Comparison of ENCODE assay signal across 14 cellular contexts in genomic region chr6:1867197-1867596, GRCh38.
DNase-seq lines count a peak whose midpoint lies in the region; FAIRE-seq and TF ChIP-seq lines count a peak whose summit lies in the region.
"Had no signal": no experiment of that assay in that cellular context is flagged by ENCODE, and none has a peak within 500 bp of the region (broad histone marks: within the 10 kb centered on the region; RNA-seq: fewer than 3 reads in every experiment).

No MANE protein-coding gene starts in this region.

- H3K4me1 Mint-ChIP-seq in H9: peaks cover 51 to 54% of the 10 kb centered on the region in 2 experiments
- H3K4me1 Mint-ChIP-seq: CD8-positive, alpha-beta memory T cell had no signal

- H3K4me1 ChIP-seq in HEK293 (ENCODE audit: control insufficient read depth, insufficient read depth, low read length) (peaks cover 38% of the 10 kb centered on the region), OCI-LY1 (ENCODE audit: insufficient read depth, low read length, severe bottlenecking) (peaks cover 100% of the 10 kb centered on the region), H9 (ENCODE audit: insufficient read depth, low read length) (peaks cover 13% of the 10 kb centered on the region), BE2C (peaks cover 20% of the 10 kb centered on the region)
- H3K4me1 ChIP-seq: A549 had no signal

- no peak overlapping the region for H2BK15ac ChIP-seq in H9 (ENCODE audit: low read depth, low read length)

- H3K27ac Mint-ChIP-seq in H9: no peak overlapping the region
- H3K27ac Mint-ChIP-seq: CD8-positive, alpha-beta memory T cell; GM23338 had no signal

- H3K4me2 ChIP-seq in OCI-LY1 (ENCODE audit: low read length) (peak overlapping the region; percentile 69; the same call in 1 of the 2 replicates), H9 (ENCODE audit: insufficient read depth, insufficient read length, low read length) (no peak overlapping the region)
- H3K4me2 ChIP-seq: A549, BLaER1, GM23338 had no signal

- DNase-seq in frontal cortex (ENCODE audit: low spot score in 2 of 2): no peak
- no peak for DNase-seq in NCI-H2171 treated with DMSO at 0.1 percent for 48 hours (lab: John Stamatoyannopoulos, UW)
- DNase-seq in H9: no peak
- DNase-seq in BE2C: no peak
- DNase-seq: Caco-2; CD8-positive, alpha-beta memory T cell; H7 had no signal

- H3K4ac ChIP-seq in H9 (ENCODE audit: low read depth, low read length): no peak overlapping the region

- H3K4me3 ChIP-seq in HEK293 (ENCODE audit: low read depth, low read length): no peak overlapping the region
- H3K4me3 ChIP-seq in OCI-LY1 (ENCODE audit: low read depth, low read length, poor library complexity, severe bottlenecking): no peak overlapping the region
- no peak overlapping the region for H3K4me3 ChIP-seq in BE2C (ENCODE audit: low read depth, low read length)
- H3K4me3 ChIP-seq: A549, BLaER1, GM23338 had no signal

- POLR2A ChIA-PET in HEK293 (lab: Yijun Ruan, JAX): no interaction called here

- no peak overlapping the region for H3K23ac ChIP-seq in H9 (ENCODE audit: insufficient read length, low read depth, low read length)

- H3T11ph ChIP-seq in H9 (ENCODE audit: low read length): no peak overlapping the region

- no peak overlapping the region for H2BK12ac ChIP-seq in H9 (ENCODE audit: insufficient read length, low read depth, low read length)

- H3K56ac ChIP-seq in H9 (ENCODE audit: insufficient read length, low read depth, low read length): no peak overlapping the region

- no peak overlapping the region for H3K4me3 Mint-ChIP-seq in H9
- H3K4me3 Mint-ChIP-seq: CD8-positive, alpha-beta memory T cell; GM23338 had no signal

- H3K79me2 ChIP-seq in OCI-LY1 (ENCODE audit: insufficient read depth, low read length): no peaks in the 10 kb centered on the region
- no peaks in the 10 kb centered on the region for H3K79me2 ChIP-seq in H9 (ENCODE audit: insufficient read depth, low read length)

- H3K36me3 ChIP-seq in HEK293 (ENCODE audit: control insufficient read depth in 2 of 2, insufficient read depth in 1 of 2, low read length in 2 of 2): no peaks in the 10 kb centered on the region
- no peaks in the 10 kb centered on the region for H3K36me3 ChIP-seq in OCI-LY1 (ENCODE audit: insufficient read depth, low read length)
- H3K36me3 ChIP-seq in BE2C: no peaks in the 10 kb centered on the region
- H3K36me3 ChIP-seq: BLaER1 had no signal

- H2AK5ac ChIP-seq in H9 (ENCODE audit: insufficient read length, low read length): no peak overlapping the region

- H3K27ac ChIP-seq in HEK293 (ENCODE audit: extremely low read depth, low read depth, low read length) (no peak overlapping the region), OCI-LY1 (ENCODE audit: low read depth, low read length, poor library complexity, severe bottlenecking) (peak overlapping the region; percentile 99), H9 (ENCODE audit: insufficient read length, low read depth, low read length) (no peak overlapping the region)
- H3K27ac ChIP-seq: A549, BLaER1, HL-60 had no signal

- no peak overlapping the region for H4K91ac ChIP-seq in H9 (ENCODE audit: insufficient read length, low read depth, low read length)

- no peaks in the 10 kb centered on the region for H3K9me2 ChIP-seq in OCI-LY1 (ENCODE audit: low read depth, low read length)

- H3K27me3 Mint-ChIP-seq in H9 (ENCODE audit: low read depth): no peaks in the 10 kb centered on the region
- H3K27me3 Mint-ChIP-seq: CD8-positive, alpha-beta memory T cell had no signal

- H2BK5ac ChIP-seq in H9 (ENCODE audit: insufficient read length, low read length): no peak overlapping the region

- H3K23me2 ChIP-seq in H9 (ENCODE audit: insufficient read length, low read depth, low read length, poor library complexity, severe bottlenecking): no peaks in the 10 kb centered on the region

- TF ChIP-seq CTCF in HEK293 (tag by site-specific recombination; IDR thresholded peaks at IDR 0.05) (no peak), OCI-LY1 (IDR thresholded peaks at IDR 0.05; ENCODE audit: low read length) (no peak), H9 (conservative IDR thresholded peaks at IDR 0.05) (no peak), BE2C (IDR thresholded peaks at IDR 0.05; ENCODE audit: low read depth, low read length) (no peak)

- no peak overlapping the region for H2BK120ac ChIP-seq in H9 (ENCODE audit: low read depth, low read length, poor library complexity, severe bottlenecking)

- H3K9me3 Mint-ChIP-seq in H9: no peaks in the 10 kb centered on the region
- H3K9me3 Mint-ChIP-seq: CD8-positive, alpha-beta memory T cell; GM23338 had no signal

- H3K79me1 ChIP-seq in H9 (ENCODE audit: insufficient read depth, low read depth, low read length, poor library complexity, severe bottlenecking): no peaks in the 10 kb centered on the region

- FAIRE-seq in A204.1 (lab: Jason Lieb, UNC) (peak; percentile 80), frontal cortex (lab: Jason Lieb, UNC) (peak; percentile 50)
- FAIRE-seq: A549 had no signal

- H3K18ac ChIP-seq in H9 (ENCODE audit: insufficient read length, low read depth, low read length): no peak overlapping the region

- CTCF ChIA-PET in HEK293 (lab: Yijun Ruan, JAX): interaction anchor here (0.9 kb wide), 1 partner anchor 26 kb away, joined by 3 read pairs; no protein-coding TSS in a partner anchor

- no peaks in the 10 kb centered on the region for H3K27me3 ChIP-seq in OCI-LY1 (ENCODE audit: insufficient read depth, low read length)
- H3K27me3 ChIP-seq in H9 (ENCODE audit: insufficient read depth, low read length): no peaks in the 10 kb centered on the region
- H3K27me3 ChIP-seq in BE2C: no peaks in the 10 kb centered on the region
- H3K27me3 ChIP-seq: BLaER1 had no signal

- H3K36me3 Mint-ChIP-seq in H9 (ENCODE audit: insufficient read depth in 1 of 3, low read depth in 3 of 3): no peaks in the 10 kb centered on the region

- H2BK20ac ChIP-seq in H9 (ENCODE audit: low read depth, low read length, poor library complexity, severe bottlenecking): no peak overlapping the region

- no peak overlapping the region for H3K14ac ChIP-seq in H9 (ENCODE audit: insufficient read depth, low read length)

- H2AFZ ChIP-seq in OCI-LY1 (ENCODE audit: low read length): no peak overlapping the region
- H2AFZ ChIP-seq in H9 (ENCODE audit: low read length): no peak overlapping the region
- H2AFZ ChIP-seq: GM23338 had no signal

- H3F3A ChIP-seq in OCI-LY1 (ENCODE audit: insufficient read depth, low read length): peaks cover 14% of the 10 kb centered on the region; the same call in 1 of the 2 replicates

- peak overlapping the region; percentile 67 for H3K9ac ChIP-seq in OCI-LY1 (ENCODE audit: low read length)
- H3K9ac ChIP-seq in H9 (ENCODE audit: extremely low read depth, insufficient read length, low read length): no peak overlapping the region
- H3K9ac ChIP-seq: BLaER1 had no signal

- no peak overlapping the region for H4K5ac ChIP-seq in H9 (ENCODE audit: insufficient read length, low read depth, low read length)

- H3K9me3 ChIP-seq in HEK293 (ENCODE audit: control insufficient read depth, insufficient read depth, low read depth, low read length) (no peaks in the 10 kb centered on the region), OCI-LY1 (ENCODE audit: low read length) (no peaks in the 10 kb centered on the region), H9 (ENCODE audit: control insufficient read depth, low read depth, low read length) (no peaks in the 10 kb centered on the region), BE2C (no peaks in the 10 kb centered on the region)
- H3K9me3 ChIP-seq: A549, BLaER1, Caco-2 had no signal

- H4K20me1 ChIP-seq in OCI-LY1 (ENCODE audit: insufficient read depth, low read length): no peaks in the 10 kb centered on the region
- no peaks in the 10 kb centered on the region for H4K20me1 ChIP-seq in H9 (ENCODE audit: control insufficient read depth, insufficient read depth, insufficient read length)
- H4K20me1 ChIP-seq: BLaER1 had no signal

- no CpG with 5 or more reads among the region's 3 CpGs for WGBS in H9 (ENCODE audit: extremely low coverage, insufficient read length, low lambda C conversion rate)

- H4K8ac ChIP-seq in H9 (replicated peaks; ENCODE audit: insufficient read length, low read depth, low read length): no peak overlapping the region

TF ChIP-seq in HEK293, 187 proteins besides CTCF, POLR2A, EP300 and RAD21 (continues in another document):
- TF ChIP-seq PRDM10 (tag by site-specific recombination; IDR thresholded peaks at IDR 0.05) (no peak), ZNF341 (tag by site-specific recombination; IDR thresholded peaks at IDR 0.05; ENCODE audit: low read depth) (no peak)
